In the genomic region with DNA sequence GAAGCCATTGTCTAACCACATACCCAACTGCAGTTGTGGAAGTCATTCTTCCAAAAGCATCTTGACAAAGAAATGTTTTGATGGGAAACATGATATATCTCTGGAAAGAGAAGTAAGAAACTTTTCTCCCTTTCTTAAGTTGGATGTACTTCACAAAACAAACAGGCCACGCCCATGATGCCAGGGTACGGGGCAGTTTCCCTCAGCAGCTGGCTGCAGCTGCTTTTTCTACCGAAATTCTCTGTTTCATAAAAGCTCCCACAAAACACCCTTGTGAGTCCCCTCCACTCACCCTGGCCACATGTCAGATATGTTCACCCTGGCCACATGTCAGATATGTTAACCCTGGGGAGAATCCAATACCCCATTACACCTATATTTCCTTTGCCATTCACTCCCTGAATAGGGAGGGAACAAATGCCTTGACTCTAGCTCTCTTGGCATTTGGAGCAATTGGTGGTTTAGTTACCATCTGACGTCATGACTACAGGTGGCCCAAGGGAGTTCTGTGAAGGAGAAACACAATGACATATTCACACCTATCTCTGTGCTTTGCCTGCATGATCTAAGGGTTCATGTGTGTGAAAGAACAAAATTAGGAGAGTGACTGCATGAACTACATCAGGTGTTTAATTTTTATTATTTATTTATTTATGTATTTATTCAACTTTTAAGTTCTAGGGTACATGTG, we compare ENCODE assay signal across 17 cellular contexts.
"Had no signal": no experiment of that assay in that cellular context is flagged by ENCODE, and none has a peak within 500 bp of the region (broad histone marks: within the 10 kb centered on the region; RNA-seq: fewer than 3 reads in every experiment).

No MANE protein-coding gene starts in this region.

- H3K4me3 ChIP-seq: adrenal gland, coronary artery, gastroesophageal sphincter, hepatocyte, tibial nerve had no signal

- H2AFZ ChIP-seq: hepatocyte had no signal

- ATAC-seq: gastroesophageal sphincter; naive thymus-derived CD4-positive, alpha-beta T cell; stimulated activated effector memory CD8-positive, alpha-beta T cell treated with anti-CD3 and anti-CD28 coated beads, Interleukin-12 subunit alpha, Interleukin-12 subunit beta, amount 100 ng/mL, for 72 hours had no signal

- DNase-seq: activated CD4-positive, alpha-beta T cell treated with anti-CD3 and anti-CD28 coated beads, Interleukin-2, amount 50 U/mL, for 1 hour; activated naive CD4-positive, alpha-beta T cell treated with anti-CD3 and anti-CD28 coated beads, Interleukin-2, amount 50 U/mL, for 16 hours; activated T-cell treated with anti-CD3 and anti-CD28 coated beads for 4 hours; adrenal gland; caudate nucleus; effector CD4-positive, alpha-beta T cell; kidney; midbrain; naive thymus-derived CD4-positive, alpha-beta T cell; posterior cingulate gyrus; small intestine had no signal

- H3K27ac ChIP-seq: adrenal gland, gastroesophageal sphincter, neutrophil had no signal

- H3K4me2 ChIP-seq: hepatocyte had no signal

- H3K36me3 ChIP-seq: adrenal gland, gastroesophageal sphincter, neutrophil, tibial nerve had no signal

- H3K9me3 ChIP-seq: adrenal gland, gastroesophageal sphincter, neutrophil had no signal

- H3K27me3 ChIP-seq: adrenal gland, gastroesophageal sphincter, hepatocyte, neutrophil, tibial nerve had no signal
